ENCODE assay signal across 10 cellular contexts in genomic region chr14:56487090-56487667, GRCh38.
DNase-seq lines count a peak whose midpoint lies in the region; ATAC-seq and TF ChIP-seq lines count a peak whose summit lies in the region.
"Had no signal": no experiment of that assay in that cellular context is flagged by ENCODE, and none has a peak within 500 bp of the region (broad histone marks: within the 10 kb centered on the region; RNA-seq: fewer than 3 reads in every experiment).

No MANE protein-coding gene starts in this region.

- H3K27me3 Mint-ChIP-seq in MCF 10A (ENCODE audit: insufficient read depth, unreplicated experiment), result no peaks in the 10 kb centered on the region

- no peak overlapping the region for H3K4me3 Mint-ChIP-seq in MCF 10A (ENCODE audit: unreplicated experiment)
- H3K4me3 Mint-ChIP-seq: activated naive CD8-positive, alpha-beta T cell had no signal

- no peak overlapping the region for H3K18ac ChIP-seq in mesendoderm (ENCODE audit: low read length)

- no TSS peak for BruUV-seq in MCF 10A (replicated peaks; lab: Mats Ljungman, UMichigan)

- CTCF ChIA-PET in MCF 10A (lab: Yijun Ruan, JAX), result interaction anchor here (0.6 to 3.1 kb wide), 15 partner anchors 9 to 1071 kb away, joined by 3 to 22 read pairs (median 3); no protein-coding TSS in a partner anchor

- H2BK120ac ChIP-seq in mesendoderm (ENCODE audit: low read depth, low read length), result no peak overlapping the region

- H3K56ac ChIP-seq in mesendoderm (ENCODE audit: low read length), result no peak overlapping the region

- H3K27ac ChIP-seq in mesendoderm (ENCODE audit: low read depth, low read length), result no peak overlapping the region

- no peaks in the 10 kb centered on the region for H3K27me3 ChIP-seq in mesendoderm (ENCODE audit: insufficient read depth, low read length, poor library complexity)

- intact Hi-C loops in MCF 10A (cut with micrococcal nuclease), result loop anchor here (2.0 kb wide), 1 partner anchor 1040 kb away; no protein-coding TSS in a partner anchor

- H3K27ac Mint-ChIP-seq in MCF 10A (ENCODE audit: low read depth, unreplicated experiment), result no peak overlapping the region
- H3K27ac Mint-ChIP-seq: activated naive CD8-positive, alpha-beta T cell had no signal

- no peak overlapping the region for H3K4ac ChIP-seq in mesendoderm (ENCODE audit: low read depth, low read length)

- no CpG with 5 or more reads among the region's 4 CpGs for WGBS in mesendoderm (ENCODE audit: extremely low coverage, insufficient coverage, low lambda C conversion rate)

- no peak overlapping the region for H2AK5ac ChIP-seq in mesendoderm (ENCODE audit: low read length)

- POLR2A ChIA-PET in MCF 10A (lab: Yijun Ruan, JAX), result interaction anchor here (0.6 to 1.6 kb wide), 2 partner anchors 11 to 791 kb away, joined by 3 to 4 read pairs; no protein-coding TSS in a partner anchor

- ATAC-seq in GM21515 (IDR thresholded peaks at IDR 0.05; ENCODE audit: unreplicated experiment), result no peak

- H3K79me1 ChIP-seq in mesendoderm (ENCODE audit: low read length), result no peaks in the 10 kb centered on the region

- no peaks in the 10 kb centered on the region for H3K79me2 ChIP-seq in mesendoderm (ENCODE audit: control insufficient read depth, insufficient read depth, low read length)

- no peaks in the 10 kb centered on the region for H3K4me1 ChIP-seq in mesendoderm (ENCODE audit: control insufficient read depth, low read depth, low read length)

- no peak overlapping the region for H2BK15ac ChIP-seq in mesendoderm (replicated peaks; ENCODE audit: low read depth)

- no peak overlapping the region for H3K4me2 ChIP-seq in mesendoderm (ENCODE audit: low read length)

- no peak overlapping the region for H3K4me3 ChIP-seq in mesendoderm (ENCODE audit: low read length)

- H4K5ac ChIP-seq in mesendoderm (ENCODE audit: low read length), result no peak overlapping the region

- no peak overlapping the region for H2BK5ac ChIP-seq in mesendoderm (ENCODE audit: low read length)

- H3K4me1 Mint-ChIP-seq in MCF 10A (ENCODE audit: insufficient read depth, unreplicated experiment), result peaks cover 13% of the 10 kb centered on the region

- DNase-seq in COLO829 (ENCODE audit: low spot score) (peak; percentile 15), M059J (ENCODE audit: low read depth) (peak; percentile 12), MCF 10A (ENCODE audit: unreplicated experiment) (peak; percentile 26), mesendoderm (peak; percentile 23), epidermal melanocyte (ENCODE audit: insufficient read length, low spot score) (no peak), activated T-cell treated with anti-CD3 and anti-CD28 coated beads for 4 hours (no peak)
- DNase-seq in stimulated activated CD4-positive, alpha-beta T cell treated with anti-CD3 and anti-CD28 coated beads, Interleukin-15, amount 100 ng/mL, for 24 hours, result no peak
- DNase-seq: NCI-H446 treated with DMSO at 0.1 percent for 48 hours had no signal

- peak; percentile 43 for TF ChIP-seq CTCF in MCF 10A (IDR thresholded peaks at IDR 0.05; ENCODE audit: unreplicated experiment)

- no peaks in the 10 kb centered on the region for H3K36me3 ChIP-seq in mesendoderm (ENCODE audit: control insufficient read depth, insufficient read depth, low read length)

- H3K36me3 Mint-ChIP-seq in MCF 10A (ENCODE audit: insufficient read depth, unreplicated experiment), result no peaks in the 10 kb centered on the region
- H3K36me3 Mint-ChIP-seq: activated naive CD8-positive, alpha-beta T cell had no signal

- no peaks in the 10 kb centered on the region for H3K9me3 Mint-ChIP-seq in MCF 10A (ENCODE audit: unreplicated experiment)

- H3K23ac ChIP-seq in mesendoderm (ENCODE audit: low read length), result no peak overlapping the region

- H4K8ac ChIP-seq in mesendoderm (ENCODE audit: low read depth, low read length), result no peak overlapping the region

- no peak overlapping the region for H3K9ac ChIP-seq in mesendoderm (ENCODE audit: low read length)

Comparison
In these comparisons a context has a peak if more than half of its experiments do, and no peak if none do; other contexts are left out.
1. DNase-seq: peak in COLO829 (single experiment), M059J (single experiment), MCF 10A (single experiment) and mesendoderm (single experiment); none in stimulated activated CD4-positive, alpha-beta T cell treated with anti-CD3 and anti-CD28 coated beads, Interleukin-15, amount 100 ng/mL, for 24 hours (single experiment), epidermal melanocyte (single experiment) and activated T-cell treated with anti-CD3 and anti-CD28 coated beads for 4 hours (single experiment).